In genomic region chr3:165744025-165744424, GRCh38 we compare ENCODE assay signal across 19 cellular contexts.
DNase-seq lines count a peak whose midpoint lies in the region; ATAC-seq and TF ChIP-seq lines count a peak whose summit lies in the region.
"Had no signal": no experiment of that assay in that cellular context is flagged by ENCODE, and none has a peak within 500 bp of the region (broad histone marks: within the 10 kb centered on the region; RNA-seq: fewer than 3 reads in every experiment).

No MANE protein-coding gene starts in this region.

- CTCF ChIA-PET in activated CD4-positive, alpha-beta T cell treated with anti-CD3 and anti-CD28 coated beads, Interleukin-2, amount 10 ng/mL, durations not matched to agents 7 days and 5 days (lab: Charles Lee): no interaction called here

- no peaks in the 10 kb centered on the region for H3K36me3 Mint-ChIP-seq in activated CD4-positive, alpha-beta T cell treated with anti-CD3 and anti-CD28 coated beads, Interleukin-2, amount 10 ng/mL, durations not matched to agents 7 days and 5 days (ENCODE audit: low read depth)
- H3K36me3 Mint-ChIP-seq: CD14-positive monocyte; CD4-positive, alpha-beta memory T cell had no signal

- H3K27me3 ChIP-seq in breast epithelium (no peaks in the 10 kb centered on the region), upper lobe of right lung (no peaks in the 10 kb centered on the region)
- H3K27me3 ChIP-seq: BLaER1 had no signal

- H3K4me1 ChIP-seq in breast epithelium (no peaks in the 10 kb centered on the region), upper lobe of right lung (no peaks in the 10 kb centered on the region)
- H3K4me1 ChIP-seq: BLaER1 had no signal

- H3K27ac Mint-ChIP-seq in activated CD4-positive, alpha-beta T cell treated with anti-CD3 and anti-CD28 coated beads, Interleukin-2, amount 10 ng/mL, durations not matched to agents 7 days and 5 days: no peak overlapping the region
- H3K27ac Mint-ChIP-seq: CD14-positive monocyte; CD4-positive, alpha-beta memory T cell; GM23338 had no signal

- no peak overlapping the region for H3K27ac ChIP-seq in breast epithelium
- no peak overlapping the region for H3K27ac ChIP-seq in upper lobe of right lung
- H3K27ac ChIP-seq: BLaER1, HL-60 had no signal

- POLR2A ChIA-PET in activated CD4-positive, alpha-beta T cell treated with anti-CD3 and anti-CD28 coated beads, Interleukin-2, amount 10 ng/mL, durations not matched to agents 7 days and 5 days (lab: Charles Lee): no interaction called here

- peaks cover 3% of the 10 kb centered on the region for H3K9me3 Mint-ChIP-seq in activated CD4-positive, alpha-beta T cell treated with anti-CD3 and anti-CD28 coated beads, Interleukin-2, amount 10 ng/mL, durations not matched to agents 7 days and 5 days
- H3K9me3 Mint-ChIP-seq: GM23338 had no signal

- no peaks in the 10 kb centered on the region for H3K4me1 Mint-ChIP-seq in activated CD4-positive, alpha-beta T cell treated with anti-CD3 and anti-CD28 coated beads, Interleukin-2, amount 10 ng/mL, durations not matched to agents 7 days and 5 days
- H3K4me1 Mint-ChIP-seq: CD14-positive monocyte; CD4-positive, alpha-beta memory T cell; GM23338 had no signal

- H3K9me3 ChIP-seq in breast epithelium (no peaks in the 10 kb centered on the region), upper lobe of right lung (no peaks in the 10 kb centered on the region)
- H3K9me3 ChIP-seq: BLaER1 had no signal

- H3K4me3 Mint-ChIP-seq in activated CD4-positive, alpha-beta T cell treated with anti-CD3 and anti-CD28 coated beads, Interleukin-2, amount 10 ng/mL, durations not matched to agents 7 days and 5 days: no peak overlapping the region
- H3K4me3 Mint-ChIP-seq: CD14-positive monocyte; CD4-positive, alpha-beta memory T cell; GM23338 had no signal

- H3K27me3 Mint-ChIP-seq in activated CD4-positive, alpha-beta T cell treated with anti-CD3 and anti-CD28 coated beads, Interleukin-2, amount 10 ng/mL, durations not matched to agents 7 days and 5 days: no peaks in the 10 kb centered on the region
- H3K27me3 Mint-ChIP-seq: CD4-positive, alpha-beta memory T cell had no signal

- H3K4me3 ChIP-seq in breast epithelium (no peak overlapping the region), upper lobe of right lung (no peak overlapping the region)
- H3K4me3 ChIP-seq: BLaER1, GM23338 had no signal

- intact Hi-C loops in breast epithelium (cut with DNase I; ENCODE audit: low total_unique reads): no loop called here
- intact Hi-C loops in upper lobe of right lung (cut with DNase I): no loop called here

- no peak for ATAC-seq in upper lobe of right lung
- ATAC-seq: GM23338 had no signal

- TF ChIP-seq CTCF in breast epithelium (IDR thresholded peaks at IDR 0.05): no peak
- TF ChIP-seq CTCF in upper lobe of right lung (IDR thresholded peaks at IDR 0.05): no peak

- DNase-seq in HT1080 (ENCODE audit: low read depth): peak; percentile 46
- DNase-seq in astrocyte of the hippocampus (ENCODE audit: low read depth, low spot score): peak; percentile 1
- DNase-seq in kidney tubule cell (ENCODE audit: low spot score): peak; percentile 10
- peak; percentile 62 for DNase-seq in renal cortical epithelial cell (ENCODE audit: low read depth)
- DNase-seq in breast epithelium (ENCODE audit: low spot score in 2 of 2): no peak
- DNase-seq in upper lobe of right lung: no peak
- no peak for DNase-seq in activated CD4-positive, alpha-beta T cell treated with anti-CD3 and anti-CD28 coated beads, Interleukin-2, amount 10 ng/mL, durations not matched to agents 7 days and 5 days
- no peak for DNase-seq in DMS79 treated with DMSO at 0.1 percent for 48 hours (lab: John Stamatoyannopoulos, UW)
- DNase-seq: 8988T; CD4-positive, alpha-beta memory T cell; DMS153; DMS79; EL; HCEC 1CT; IMR-90 had no signal

- no peak for TF ChIP-seq POLR2A in breast epithelium (IDR thresholded peaks at IDR 0.05)

- no peaks in the 10 kb centered on the region for H3K36me3 ChIP-seq in breast epithelium
- H3K36me3 ChIP-seq in upper lobe of right lung: no peaks in the 10 kb centered on the region
- H3K36me3 ChIP-seq: BLaER1 had no signal

Comparison
In these comparisons a context has a peak if more than half of its experiments do, and no peak if none do; other contexts are left out.
1. DNase-seq: peak in HT1080 (single experiment), astrocyte of the hippocampus (single experiment), kidney tubule cell (single experiment) and renal cortical epithelial cell (single experiment); none in breast epithelium (0 of 2), upper lobe of right lung (single experiment), activated CD4-positive, alpha-beta T cell treated with anti-CD3 and anti-CD28 coated beads, Interleukin-2, amount 10 ng/mL, durations not matched to agents 7 days and 5 days (single experiment) and DMS79 treated with DMSO at 0.1 percent for 48 hours (single experiment).